ENCODE assay signal across 1 cellular context in genomic region chr2:217222511-217222910, GRCh38.
TF ChIP-seq lines count a peak whose summit lies in the region.

No MANE protein-coding gene starts in this region.

TF ChIP-seq in GM12878, 131 proteins besides CTCF, POLR2A, EP300 and RAD21 (continued from another document):
- TF ChIP-seq RELB (IDR thresholded peaks at IDR 0.05; ENCODE audit: low read depth) = peak; percentile 80
- TF ChIP-seq HCFC1 (IDR thresholded peaks at IDR 0.05; ENCODE audit: low read length) = no peak
- TF ChIP-seq ZNF207 (IDR thresholded peaks at IDR 0.05; ENCODE audit: borderline replicate concordance) = no peak
- TF ChIP-seq GABPA (IDR thresholded peaks at IDR 0.05; ENCODE audit: low read depth) = peak; percentile 55; the same call in 1 of the 2 replicates
- peak; percentile 95 for TF ChIP-seq ATF7 (IDR thresholded peaks at IDR 0.05; ENCODE audit: low read depth)
- TF ChIP-seq SMARCA5 (IDR thresholded peaks at IDR 0.05) = no peak
- no peak for TF ChIP-seq PBX3 (IDR thresholded peaks at IDR 0.05; ENCODE audit: insufficient replicate concordance, low read depth, low read length)
- TF ChIP-seq POLR2AphosphoS5 (IDR thresholded peaks at IDR 0.05; ENCODE audit: low read length) = no peak
- no peak for TF ChIP-seq RELA (IDR thresholded peaks at IDR 0.05; ENCODE audit: borderline replicate concordance, partially characterized antibody)
- TF ChIP-seq IKZF2 (IDR thresholded peaks at IDR 0.05) = peak; percentile 97 to 98
- no peak for TF ChIP-seq HDGF (IDR thresholded peaks at IDR 0.05)
- TF ChIP-seq JUND (IDR thresholded peaks at IDR 0.05; ENCODE audit: low read depth, low read length) = no peak
- TF ChIP-seq ATF3 (IDR thresholded peaks at IDR 0.05; ENCODE audit: borderline replicate concordance, extremely low read depth, low read depth, low read length) = no peak
- no peak for TF ChIP-seq WRNIP1 (IDR thresholded peaks at IDR 0.05; ENCODE audit: borderline replicate concordance, low read depth, low read length)
- peak; percentile 76; the same call in 1 of the 2 replicates for TF ChIP-seq ZSCAN29 (IDR thresholded peaks at IDR 0.05)
- peak in 1 of 2 experiments; percentile 78; a peak in 2 of 4 replicates for TF ChIP-seq CEBPB (IDR thresholded peaks at IDR 0.05; ENCODE audit: borderline replicate concordance in 1 of 2, low read depth in 2 of 2, low read length in 2 of 2)
- TF ChIP-seq FOS (IDR thresholded peaks at IDR 0.05; ENCODE audit: borderline replicate concordance, extremely low read depth, insufficient read length) = no peak
- no peak for TF ChIP-seq HSF1 (IDR thresholded peaks at IDR 0.05; ENCODE audit: low read depth, low read length)
- TF ChIP-seq SREBF1 (IDR thresholded peaks at IDR 0.05; ENCODE audit: low read length) = no peak
